ENCODE assay signal across 20 cellular contexts in the genomic region with DNA sequence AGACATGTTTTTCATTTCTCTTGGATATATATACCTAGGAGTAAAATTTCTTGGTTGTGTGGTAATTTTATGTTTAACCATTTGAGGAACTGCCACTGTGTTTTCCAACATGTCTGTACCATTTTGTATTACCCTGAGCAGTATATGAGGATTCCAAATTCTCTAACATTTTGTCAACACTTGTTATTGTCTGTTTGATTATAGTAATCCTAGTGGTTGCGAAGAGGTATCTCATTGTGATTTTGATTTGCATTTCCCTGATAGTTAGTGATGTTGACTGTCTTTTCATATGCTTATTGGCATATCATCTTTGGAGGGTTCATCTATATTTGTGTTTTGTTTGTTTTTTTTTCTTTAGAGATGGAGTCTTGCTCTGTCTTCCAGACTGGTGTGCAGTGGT.
"Had no signal": no experiment of that assay in that cellular context is flagged by ENCODE, and none has a peak within 500 bp of the region (broad histone marks: within the 10 kb centered on the region; RNA-seq: fewer than 3 reads in every experiment).

No MANE protein-coding gene starts in this region.

- DNase-seq: activated CD4-positive, alpha-beta memory T cell treated with anti-CD3 and anti-CD28 coated beads, Interleukin-2, amount 10 ng/mL, durations not matched to agents 7 days and 5 days; activated CD4-positive, alpha-beta T cell treated with anti-CD3 and anti-CD28 coated beads for 4 hours; activated naive CD4-positive, alpha-beta T cell treated with anti-CD3 and anti-CD28 coated beads for 36 hours; activated T-cell treated with anti-CD3 and anti-CD28 coated beads, Interleukin-2, amount 50 U/mL, for 24 hours; colonic mucosa; heart left ventricle; immature natural killer cell; mesendoderm; nephron progenitor cell; posterior cingulate gyrus; retina; stimulated activated CD4-positive, alpha-beta T cell treated with anti-CD3 and anti-CD28 coated beads, Interleukin-12 subunit alpha, Interleukin-12 subunit beta, amount 100 ng/mL, for 4 hours; stimulated activated CD4-positive, alpha-beta T cell treated with anti-CD3 and anti-CD28 coated beads, Interleukin-1b, Interleukin-23, amount 100 ng/mL, for 48 hours; stimulated activated CD8-positive, alpha-beta memory T cell treated with anti-CD3 and anti-CD28 coated beads, Interleukin-4, amount 100 ng/mL, for 48 hours; stimulated activated naive CD4-positive, alpha-beta T cell treated with Interleukin-2 at 50 U/mL for 16 hours; tibial artery had no signal

- H3K27ac ChIP-seq: esophagus muscularis mucosa, gastroesophageal sphincter had no signal

- H3K4me3 ChIP-seq: colonic mucosa, esophagus muscularis mucosa, gastroesophageal sphincter, heart left ventricle, tibial artery had no signal

- FAIRE-seq: TTC549 had no signal

- H3K9me3 ChIP-seq: colonic mucosa, esophagus muscularis mucosa, gastroesophageal sphincter, heart left ventricle, tibial artery had no signal

- H3K27me3 ChIP-seq: colonic mucosa, esophagus muscularis mucosa, gastroesophageal sphincter, heart left ventricle, tibial artery had no signal

- H3K36me3 ChIP-seq: colonic mucosa, gastroesophageal sphincter, tibial artery had no signal

- ATAC-seq: gastroesophageal sphincter, heart left ventricle, WTC11 had no signal
